Comparison of ENCODE assay signal across 1 cellular context in genomic region chr6:170552765-170553685, GRCh38.
TF ChIP-seq lines count a peak whose summit lies in the region.

Gene PSMB1 (minus strand): TSS chr6:170553307. CDS start chr6:170553242, 65 bp downstream.

TF ChIP-seq in HepG2, 621 proteins besides CTCF, POLR2A, EP300 and RAD21 (continued from another document):
- TF ChIP-seq ZMAT3 (CRISPR knock-in tag; conservative IDR thresholded peaks at IDR 0.05) (0 out of 2 replicates have a peak, but pooled peaks have one; percentile 26), ZNF850 (CRISPR knock-in tag; conservative IDR thresholded peaks at IDR 0.05) (no peak), ZBTB37 (CRISPR knock-in tag; IDR thresholded peaks at IDR 0.05) (no peak; the same call in 1 of the 2 replicates), ZNF687 (CRISPR knock-in tag; IDR thresholded peaks at IDR 0.05) (peak; percentile 86), SP2 (CRISPR knock-in tag; IDR thresholded peaks at IDR 0.05) (peak; percentile 79), ZNF10 (CRISPR knock-in tag; IDR thresholded peaks at IDR 0.05; ENCODE audit: borderline replicate concordance, low read depth) (no peak), SNAPC4 (CRISPR knock-in tag; IDR thresholded peaks at IDR 0.05) (peak; percentile 85), TOE1 (CRISPR knock-in tag; IDR thresholded peaks at IDR 0.05) (peak; percentile 62; the same call in 1 of the 2 replicates), SNAPC2 (CRISPR knock-in tag; IDR thresholded peaks at IDR 0.05) (peak; percentile 89; the same call in 1 of the 2 replicates), ZNF572 (CRISPR knock-in tag; IDR thresholded peaks at IDR 0.05) (no peak), ZNF24 (IDR thresholded peaks at IDR 0.05) (0 out of 2 replicates have a peak, but pooled peaks have one; percentile 5), NBN (conservative IDR thresholded peaks at IDR 0.05) (no peak), TSC22D2 (CRISPR knock-in tag; IDR thresholded peaks at IDR 0.05; ENCODE audit: borderline replicate concordance) (peak; percentile 50), ZNF256 (CRISPR knock-in tag; conservative IDR thresholded peaks at IDR 0.05) (0 out of 2 replicates have a peak, but pooled peaks have one; percentile 17), NCOR1 (IDR thresholded peaks at IDR 0.05; ENCODE audit: borderline replicate concordance, low read length) (no peak; the same call in 1 of the 2 replicates), RNF219 (CRISPR knock-in tag; IDR thresholded peaks at IDR 0.05) (no peak), BRF2 (CRISPR knock-in tag; IDR thresholded peaks at IDR 0.05) (peak; percentile 68; the same call in 1 of the 2 replicates), MIXL1 (CRISPR knock-in tag; IDR thresholded peaks at IDR 0.05) (peak; percentile 49), ZNF788 (CRISPR knock-in tag; IDR thresholded peaks at IDR 0.05; ENCODE audit: borderline replicate concordance) (peak; percentile 39; the same call in 1 of the 2 replicates), ZNF724P (CRISPR knock-in tag; IDR thresholded peaks at IDR 0.05; ENCODE audit: borderline replicate concordance) (peak; percentile 75; the same call in 1 of the 2 replicates)
